ENCODE assay signal across 24 cellular contexts in the genomic region with DNA sequence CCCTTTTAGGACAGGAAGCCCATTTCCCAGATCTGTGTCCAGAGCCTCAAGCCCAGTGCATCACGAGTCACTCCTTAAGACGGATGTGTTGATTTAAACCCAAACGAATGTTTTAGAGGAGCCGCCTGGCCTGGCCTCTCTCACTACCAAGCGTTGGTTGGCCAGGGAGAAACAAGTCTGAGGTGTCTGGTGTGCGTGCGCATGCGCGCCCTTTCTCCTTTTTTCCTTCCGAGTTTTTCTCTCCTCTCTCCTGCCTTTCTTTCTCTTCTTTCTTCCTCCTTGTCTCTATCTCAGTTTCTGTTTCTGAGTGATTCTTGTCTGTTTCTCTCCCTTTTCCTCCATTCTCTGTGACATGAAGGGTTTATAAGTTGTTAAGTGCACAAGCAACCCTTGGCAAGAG.
A peak's percentile ranks its signal among the peaks of the same experiment; 100 is the strongest.
DNase-seq lines count a peak whose midpoint lies in the region; ATAC-seq, FAIRE-seq and TF ChIP-seq lines count a peak whose summit lies in the region.
"Had no signal": no experiment of that assay in that cellular context is flagged by ENCODE, and none has a peak within 500 bp of the region (broad histone marks: within the 10 kb centered on the region; RNA-seq: fewer than 3 reads in every experiment).

No MANE protein-coding gene starts in this region.

- H3K9me3 Mint-ChIP-seq in MCF 10A (ENCODE audit: unreplicated experiment) = no peaks in the 10 kb centered on the region
- H3K9me3 Mint-ChIP-seq in GM23338 = no peaks in the 10 kb centered on the region
- H3K9me3 Mint-ChIP-seq: CD4-positive, alpha-beta T cell had no signal

- H3K27me3 Mint-ChIP-seq in MCF 10A (ENCODE audit: insufficient read depth, unreplicated experiment) = no peaks in the 10 kb centered on the region
- no peaks in the 10 kb centered on the region for H3K27me3 Mint-ChIP-seq in GM23338 (ENCODE audit: insufficient read depth, low read depth, poor library complexity)

- H3K36me3 Mint-ChIP-seq in MCF 10A (ENCODE audit: insufficient read depth, unreplicated experiment) = no peaks in the 10 kb centered on the region
- H3K36me3 Mint-ChIP-seq in GM23338 (ENCODE audit: low read depth) = no peaks in the 10 kb centered on the region
- H3K36me3 Mint-ChIP-seq: CD8-positive, alpha-beta memory T cell had no signal

- H3K9ac ChIP-seq in K562 (ENCODE audit: insufficient read depth in 1 of 2, low read depth in 2 of 2, low read length in 2 of 2) = no peak overlapping the region
- H3K9ac ChIP-seq in trophoblast cell (ENCODE audit: low read length) = no peak overlapping the region
- H3K9ac ChIP-seq: BLaER1 treated with 17β-estradiol and CSF1 and Interleukin-3, amounts not matched to agents 10 nM and 100 nM had no signal

- H2BK12ac ChIP-seq in trophoblast cell (ENCODE audit: low read length) = peak overlapping the region; percentile 12

- H3K4me3 Mint-ChIP-seq in MCF 10A (ENCODE audit: unreplicated experiment) (no peak overlapping the region), GM23338 (no peak overlapping the region)
- H3K4me3 Mint-ChIP-seq: B cell; CD4-positive, alpha-beta T cell; CD8-positive, alpha-beta memory T cell had no signal

- no peaks in the 10 kb centered on the region for H3F3A ChIP-seq in GM23338 (replicated peaks; ENCODE audit: low read depth)

- no TSS peak for BruUV-seq in MCF 10A (replicated peaks; lab: Mats Ljungman, UMichigan)
- BruUV-seq in K562 (replicated peaks; lab: Mats Ljungman, UMichigan) = no TSS peak

- no peak overlapping the region for H3K4me3 ChIP-seq in breast epithelium
- no peak overlapping the region for H3K4me3 ChIP-seq in GM23338
- no peak overlapping the region for H3K4me3 ChIP-seq in K562
- no peak overlapping the region for H3K4me3 ChIP-seq in trophoblast cell (ENCODE audit: low read depth, low read length)
- H3K4me3 ChIP-seq: A549; BLaER1 treated with 17β-estradiol and CSF1 and Interleukin-3, amounts not matched to agents 10 nM and 100 nM had no signal

- no peak overlapping the region for H4K12ac ChIP-seq in trophoblast cell (ENCODE audit: low read depth, low read length)

- H2BK120ac ChIP-seq in trophoblast cell (ENCODE audit: insufficient read depth, low read length, poor library complexity) = no peak overlapping the region

- H2AK5ac ChIP-seq in trophoblast cell (ENCODE audit: low read length) = no peak overlapping the region

- no peaks in the 10 kb centered on the region for H3K79me2 ChIP-seq in GM23338 (replicated peaks; ENCODE audit: insufficient read depth)
- H3K79me2 ChIP-seq in K562 (ENCODE audit: control insufficient read depth, insufficient read depth, low read length) = no peaks in the 10 kb centered on the region
- H3K79me2 ChIP-seq in trophoblast cell (ENCODE audit: control insufficient read depth, insufficient read depth, low read length, poor library complexity) = no peaks in the 10 kb centered on the region

- DNase-seq in MCF 10A (ENCODE audit: unreplicated experiment) = no peak
- DNase-seq in breast epithelium (ENCODE audit: low spot score in 2 of 2) = no peak
- no peak for DNase-seq in GM23338 (ENCODE audit: low spot score)
- no peak for DNase-seq in K562 (ENCODE audit: extremely low read depth in 1 of 4, low spot score in 3 of 4)
- peak in 1 of 2 donors; percentile 7 for DNase-seq in trophoblast cell
- DNase-seq in DMS79 treated with DMSO at 0.1 percent for 48 hours (lab: John Stamatoyannopoulos, UW) = no peak
- DNase-seq: AML-193; CD4-positive, alpha-beta T cell; CD8-positive, alpha-beta memory T cell; COR-L47; DMS 273 treated with DMSO at 0.1 percent for 48 hours; DMS153; DMS53; DMS79; GF-D8 had no signal

- H3K27ac ChIP-seq in breast epithelium (no peak overlapping the region), GM23338 (ENCODE audit: low read depth) (no peak overlapping the region), K562 (ENCODE audit: extremely low read depth, low read depth, low read length) (no peak overlapping the region), trophoblast cell (ENCODE audit: low read depth, low read length) (no peak overlapping the region)
- H3K27ac ChIP-seq: 22Rv1; A549; BLaER1 treated with 17β-estradiol and CSF1 and Interleukin-3, amounts not matched to agents 10 nM and 100 nM; C4-2B had no signal

- TF ChIP-seq RAD21 in K562 (CRISPR knock-in tag; conservative IDR thresholded peaks at IDR 0.05 in 1 of 2, IDR thresholded peaks at IDR 0.05 in 1 of 2) = no peak

- no peaks in the 10 kb centered on the region for H3K9me1 ChIP-seq in K562 (ENCODE audit: control insufficient read depth, insufficient read depth, low read length)

- no peak overlapping the region for H3K4ac ChIP-seq in trophoblast cell (ENCODE audit: low read depth, low read length)

- intact Hi-C loops in MCF 10A (cut with micrococcal nuclease) (no loop called here), breast epithelium (cut with DNase I; ENCODE audit: low total_unique reads) (no loop called here), K562 (cut with micrococcal nuclease) (no loop called here)

- POLR2A ChIA-PET in MCF 10A (lab: Yijun Ruan, JAX) = no interaction called here
- POLR2A ChIA-PET in K562 (lab: Yijun Ruan, JAX) = no interaction called here

- H4K20me1 ChIP-seq in GM23338 (replicated peaks; ENCODE audit: insufficient read depth) (no peaks in the 10 kb centered on the region), K562 (replicated peaks; ENCODE audit: control insufficient read depth, insufficient read depth, low read length) (no peaks in the 10 kb centered on the region)
- H4K20me1 ChIP-seq: BLaER1 treated with 17β-estradiol and CSF1 and Interleukin-3, amounts not matched to agents 10 nM and 100 nM had no signal

- peaks cover 14% of the 10 kb centered on the region; the same call in 1 of the 2 replicates for H3K9me2 ChIP-seq in GM23338 (ENCODE audit: insufficient read depth)

- TF ChIP-seq CTCF in MCF 10A (IDR thresholded peaks at IDR 0.05; ENCODE audit: unreplicated experiment) (no peak), breast epithelium (IDR thresholded peaks at IDR 0.05) (no peak), GM23338 (conservative IDR thresholded peaks at IDR 0.05; ENCODE audit: low read depth in 2 of 2) (no peak), K562 (IDR thresholded peaks at IDR 0.05 in 2 of 3, conservative IDR thresholded peaks at IDR 0.05 in 1 of 3; ENCODE audit: insufficient read depth in 2 of 3, low read depth in 1 of 3, low read length in 3 of 3) (no peak)

- H3K4me1 ChIP-seq in breast epithelium (no peaks in the 10 kb centered on the region), GM23338 (ENCODE audit: insufficient read depth) (no peaks in the 10 kb centered on the region), K562 (replicated peaks in 1 of 2; ENCODE audit: control insufficient read depth in 2 of 2, insufficient read depth in 2 of 2, low read length in 2 of 2) (no peaks in the 10 kb centered on the region), trophoblast cell (ENCODE audit: control insufficient read depth in 1 of 2, insufficient read depth in 2 of 2, low read length in 2 of 2) (peaks cover 7 to 11% of the 10 kb centered on the region in 2 experiments)
- H3K4me1 ChIP-seq: A549; BLaER1 treated with 17β-estradiol and CSF1 and Interleukin-3, amounts not matched to agents 10 nM and 100 nM had no signal

- in situ Hi-C loops in K562 (cut with MboI) = no loop called here

- no peak for TF ChIP-seq EP300 in K562 (IDR thresholded peaks at IDR 0.05; ENCODE audit: low read length)

- 0% methylated on average over 3 of the region's 10 CpGs for WGBS in K562 (ENCODE audit: insufficient coverage, low coverage, missing lambda C conversion rate)
- WGBS in trophoblast cell (ENCODE audit: extremely low coverage, insufficient coverage, insufficient read length) = no CpG with 5 or more reads among the region's 10 CpGs

- no peak for ATAC-seq in GM23338
- no peak for ATAC-seq in K562
- no peak for ATAC-seq in GM19023 (IDR thresholded peaks at IDR 0.05; ENCODE audit: unreplicated experiment)
- ATAC-seq in GM21390 (IDR thresholded peaks at IDR 0.05; ENCODE audit: unreplicated experiment) = no peak
- ATAC-seq: A549 had no signal

- CTCF ChIA-PET in MCF 10A (lab: Yijun Ruan, JAX) = interaction anchor here (0.6 kb wide), 1 partner anchor 598 kb away, joined by 3 read pairs; no protein-coding TSS in a partner anchor
- CTCF ChIA-PET in K562 (lab: Yijun Ruan, JAX; ENCODE audit: low intra/inter-chr PET ratio) = no interaction called here

- peak overlapping the region; percentile 33 for H3K27ac Mint-ChIP-seq in MCF 10A (ENCODE audit: low read depth, unreplicated experiment)
- H3K27ac Mint-ChIP-seq in GM23338 = no peak overlapping the region
- H3K27ac Mint-ChIP-seq: B cell; CD4-positive, alpha-beta T cell; CD8-positive, alpha-beta memory T cell had no signal

- H3K4me1 Mint-ChIP-seq in MCF 10A (ENCODE audit: insufficient read depth, unreplicated experiment) = no peaks in the 10 kb centered on the region
- H3K4me1 Mint-ChIP-seq in GM23338 = no peaks in the 10 kb centered on the region
- H3K4me1 Mint-ChIP-seq: B cell; CD8-positive, alpha-beta memory T cell had no signal

- no peaks in the 10 kb centered on the region for H3K36me3 ChIP-seq in breast epithelium
- H3K36me3 ChIP-seq in GM23338 (ENCODE audit: insufficient read depth) = no peaks in the 10 kb centered on the region; the same call in 1 of the 2 replicates
- H3K36me3 ChIP-seq in K562 (ENCODE audit: control insufficient read depth, insufficient read depth, low read length) = no peaks in the 10 kb centered on the region
- H3K36me3 ChIP-seq in trophoblast cell (ENCODE audit: control insufficient read depth in 1 of 2, insufficient read depth in 2 of 2, low read length in 2 of 2) = no peaks in the 10 kb centered on the region
- H3K36me3 ChIP-seq: BLaER1 treated with 17β-estradiol and CSF1 and Interleukin-3, amounts not matched to agents 10 nM and 100 nM had no signal

- H3K79me1 ChIP-seq in trophoblast cell (ENCODE audit: low read length) = no peaks in the 10 kb centered on the region

- H3K18ac ChIP-seq in trophoblast cell (ENCODE audit: low read length) = no peak overlapping the region

- H4K8ac ChIP-seq in trophoblast cell (ENCODE audit: low read depth, low read length) = no peak overlapping the region

- no peak overlapping the region for H2BK5ac ChIP-seq in trophoblast cell (ENCODE audit: low read depth, low read length, poor library complexity)

- H3K9me3 ChIP-seq in breast epithelium = no peaks in the 10 kb centered on the region
- H3K9me3 ChIP-seq in K562 (replicated peaks; ENCODE audit: control insufficient read depth, insufficient read depth, low read depth, low read length) = no peaks in the 10 kb centered on the region
- H3K9me3 ChIP-seq in trophoblast cell (ENCODE audit: insufficient read depth, low read depth, low read length) = no peaks in the 10 kb centered on the region
- H3K9me3 ChIP-seq: A549; BLaER1 treated with 17β-estradiol and CSF1 and Interleukin-3, amounts not matched to agents 10 nM and 100 nM had no signal

- no peak overlapping the region for H3K14ac ChIP-seq in trophoblast cell (ENCODE audit: low read length)

- H3K27me3 ChIP-seq in breast epithelium = no peaks in the 10 kb centered on the region
- no peaks in the 10 kb centered on the region for H3K27me3 ChIP-seq in GM23338 (ENCODE audit: insufficient read depth)
- H3K27me3 ChIP-seq in K562 (ENCODE audit: control insufficient read depth in 2 of 2, insufficient read depth in 2 of 2, low read length in 2 of 2) = no peaks in the 10 kb centered on the region
- no peaks in the 10 kb centered on the region for H3K27me3 ChIP-seq in trophoblast cell (ENCODE audit: insufficient read depth, low read length)
- H3K27me3 ChIP-seq: BLaER1 treated with 17β-estradiol and CSF1 and Interleukin-3, amounts not matched to agents 10 nM and 100 nM had no signal

- H4K91ac ChIP-seq in trophoblast cell (ENCODE audit: low read depth, low read length) = no peak overlapping the region

- no peak for FAIRE-seq in K562 (lab: Jason Lieb, UNC)
- FAIRE-seq: A549, G401.6, GM12891 had no signal

- H3K23ac ChIP-seq in trophoblast cell (ENCODE audit: low read length) = no peak overlapping the region

- TF ChIP-seq POLR2A in breast epithelium (IDR thresholded peaks at IDR 0.05) (no peak), K562 (conservative IDR thresholded peaks at IDR 0.05) (no peak)

- no peak overlapping the region for H3K4me2 ChIP-seq in GM23338
- H3K4me2 ChIP-seq in K562 (ENCODE audit: insufficient read depth, low read length) = no peak overlapping the region
- no peak overlapping the region for H3K4me2 ChIP-seq in trophoblast cell (ENCODE audit: low read length)
- H3K4me2 ChIP-seq: A549; BLaER1 treated with 17β-estradiol and CSF1 and Interleukin-3, amounts not matched to agents 10 nM and 100 nM had no signal

- H2AFZ ChIP-seq in GM23338 = peak overlapping the region; percentile 80
- H2AFZ ChIP-seq in K562 (ENCODE audit: low read depth, low read length) = no peak overlapping the region
- H2AFZ ChIP-seq in trophoblast cell (ENCODE audit: insufficient read depth, low read length, poor library complexity) = no peak overlapping the region
